Comparison of ENCODE assay signal across 8 cellular contexts in the genomic region with DNA sequence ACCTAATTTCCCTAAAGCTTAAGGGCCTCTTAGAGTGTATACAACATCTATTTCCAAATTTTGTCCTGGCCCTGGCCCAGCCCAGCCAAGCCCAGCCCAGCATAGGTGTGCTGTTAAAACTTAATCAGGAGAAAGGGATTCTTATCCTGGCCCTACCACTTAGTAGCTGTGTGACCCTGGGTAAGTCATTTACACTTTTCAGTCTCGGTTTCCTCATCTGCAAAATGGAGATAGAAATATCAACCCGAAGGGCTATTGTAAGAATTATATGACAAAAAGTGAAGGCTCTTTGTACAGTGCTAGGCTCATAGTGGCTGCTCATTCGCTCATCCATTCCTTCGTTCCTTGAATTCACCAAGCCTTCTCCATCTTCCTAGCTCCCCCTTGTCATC.
DNase-seq lines count a peak whose midpoint lies in the region; ATAC-seq lines count a peak whose summit lies in the region.

No MANE protein-coding gene starts in this region.

- H3K9ac ChIP-seq in mucosa of rectum (ENCODE audit: low read depth in 1 of 2, low read length in 2 of 2): peak overlapping the region; percentile 74 to 85

- peaks cover 32% of the 10 kb centered on the region for H3K79me2 ChIP-seq in ACC112 (ENCODE audit: control insufficient read depth, insufficient read depth, low read length, unreplicated experiment)

- DNase-seq in KG1 (lab: John Stamatoyannopoulos, UW): peak; percentile 6
- no peak for DNase-seq in central memory CD8-positive, alpha-beta T cell (ENCODE audit: low spot score in 2 of 2)
- no peak for DNase-seq in NCI-H2171 (lab: John Stamatoyannopoulos, UW)
- no peak for DNase-seq in GM19238 (ENCODE audit: insufficient read length, low spot score)
- no peak for DNase-seq in cerebellar cortex (ENCODE audit: low spot score)
- no peak for DNase-seq in EL

- H3K27ac Mint-ChIP-seq in central memory CD8-positive, alpha-beta T cell (ENCODE audit: low read depth): peak overlapping the region; percentile 98

- H3K36me3 ChIP-seq in ACC112 (ENCODE audit: insufficient read depth, low read length) (peaks cover 9% of the 10 kb centered on the region), mucosa of rectum (ENCODE audit: control insufficient read depth in 2 of 2, insufficient read depth in 2 of 2, low read length in 2 of 2) (peaks cover 15 to 27% of the 10 kb centered on the region in 2 donors)

- H3K9me3 Mint-ChIP-seq in central memory CD8-positive, alpha-beta T cell: no peaks in the 10 kb centered on the region

- H3K4me1 Mint-ChIP-seq in central memory CD8-positive, alpha-beta T cell: peaks cover 28% of the 10 kb centered on the region

- peaks cover 19% of the 10 kb centered on the region for H3K36me3 Mint-ChIP-seq in central memory CD8-positive, alpha-beta T cell (ENCODE audit: insufficient read depth)

- H3K9me3 ChIP-seq in mucosa of rectum (ENCODE audit: control insufficient read depth in 2 of 2, low read length in 2 of 2): no peaks in the 10 kb centered on the region

- H3K4me3 ChIP-seq in ACC112 (ENCODE audit: low read depth, low read length) (peak overlapping the region; percentile 84), mucosa of rectum (ENCODE audit: low read length in 2 of 2) (peak overlapping the region; percentile 89 to 91)

- peak overlapping the region; percentile 92 for H3K4me3 Mint-ChIP-seq in central memory CD8-positive, alpha-beta T cell

- H3K4me1 ChIP-seq in ACC112 (ENCODE audit: control insufficient read depth, insufficient read depth, low read length, unreplicated experiment) (peaks cover 16% of the 10 kb centered on the region), mucosa of rectum (ENCODE audit: control insufficient read depth in 2 of 2, insufficient read depth in 2 of 2, low read length in 2 of 2) (peaks cover 12 to 15% of the 10 kb centered on the region in 2 donors)

- no peaks in the 10 kb centered on the region for H3K27me3 Mint-ChIP-seq in central memory CD8-positive, alpha-beta T cell

- H3K27me3 ChIP-seq in ACC112 (ENCODE audit: insufficient read depth, low read length) (no peaks in the 10 kb centered on the region), mucosa of rectum (ENCODE audit: control insufficient read depth in 2 of 2, insufficient read depth in 2 of 2, low read length in 2 of 2) (no peaks in the 10 kb centered on the region)

- H3K27ac ChIP-seq in ACC112 (ENCODE audit: low read depth, low read length) (no peak overlapping the region), mucosa of rectum (ENCODE audit: low read depth in 2 of 2, low read length in 2 of 2) (peak overlapping the region; percentile 82 to 90)

- H2AFZ ChIP-seq in ACC112 (ENCODE audit: low read length, unreplicated experiment): peak overlapping the region; percentile 90

- no peak for ATAC-seq in central memory CD8-positive, alpha-beta T cell (replicated peaks; ENCODE audit: extremely low read depth, poor library complexity, severe bottlenecking)
